Comparison of ENCODE assay signal across 8 cellular contexts in genomic region chr18:35267161-35267651, GRCh38. TPM values are rescaled to one million over a fixed set of nuclear protein-coding genes. Genes with fewer than 3 reads are reported as not detected.
DNase-seq lines count a peak whose midpoint lies in the region; ATAC-seq and TF ChIP-seq lines count a peak whose summit lies in the region.

No MANE protein-coding gene starts in this region.

- no peaks in the 10 kb centered on the region for H3K4me1 Mint-ChIP-seq in brain

- no peaks in the 10 kb centered on the region for H3K27me3 Mint-ChIP-seq in brain

- peak overlapping the region; percentile 59 to 86 (median 77) for H3K4me3 Mint-ChIP-seq in brain

- peak overlapping the region; percentile 75 for H3K27ac ChIP-seq in VCaP

- no peak for TF ChIP-seq CTCF in VCaP (conservative IDR thresholded peaks at IDR 0.05)
- no peak for TF ChIP-seq CTCF in brain (conservative IDR thresholded peaks at IDR 0.05)

- peak; percentile 68 for DNase-seq in iris pigment epithelial cell (ENCODE audit: low read depth)
- DNase-seq in stimulated activated CD4-positive, alpha-beta T cell treated with anti-CD3 and anti-CD28 coated beads, Interleukin-2, amount 100 ng/mL, for 24 hours = peak; percentile 68 to 71

- H3K9me3 Mint-ChIP-seq in brain = peaks cover 19 to 27% (median 21%) of the 10 kb centered on the region in 5 experiments

- ATAC-seq in GM18502 (IDR thresholded peaks at IDR 0.05; ENCODE audit: poor library complexity, unreplicated experiment) (peak; percentile 86), HG03159 (IDR thresholded peaks at IDR 0.05; ENCODE audit: unreplicated experiment) (peak; percentile 80), GM21447 (IDR thresholded peaks at IDR 0.05; ENCODE audit: unreplicated experiment) (no peak), HG03095 (IDR thresholded peaks at IDR 0.05; ENCODE audit: unreplicated experiment) (no peak)

- H3K36me3 Mint-ChIP-seq in brain = peaks cover 77% of the 10 kb centered on the region

- peak overlapping the region in 4 of 5 experiments; percentile 11 to 90 (median 64) for H3K27ac Mint-ChIP-seq in brain

RNA-seq across cellular contexts. Expression of gene ZSCAN30, which starts 22.8 kb away (rescaled TPM):
- 11.9 TPM for polyA plus RNA-seq in brain (ENCODE audit: insufficient read depth, low read depth, low replicate concordance)

RNA-seq across cellular contexts. Expression of gene ZNF397, which starts 26.4 kb away (rescaled TPM):
- 18.9 TPM for polyA plus RNA-seq in brain (ENCODE audit: insufficient read depth, low read depth, low replicate concordance)

Comparison
In these comparisons a context has a peak if more than half of its experiments do, and no peak if none do; other contexts are left out.
1. ATAC-seq: peak in GM18502 (single experiment) and HG03159 (single experiment); none in GM21447 (single experiment) and HG03095 (single experiment).